In genomic region chr10:69415951-69416350, GRCh38 we compare ENCODE assay signal across 1 cellular context.
TF ChIP-seq lines count a peak whose summit lies in the region.

No MANE protein-coding gene starts in this region.

TF ChIP-seq in IMR-90, 13 proteins besides CTCF, POLR2A, EP300 and RAD21:
- TF ChIP-seq CHD1 (IDR thresholded peaks at IDR 0.05; ENCODE audit: low read depth, low read length): no peak
- TF ChIP-seq, protein P1, sequence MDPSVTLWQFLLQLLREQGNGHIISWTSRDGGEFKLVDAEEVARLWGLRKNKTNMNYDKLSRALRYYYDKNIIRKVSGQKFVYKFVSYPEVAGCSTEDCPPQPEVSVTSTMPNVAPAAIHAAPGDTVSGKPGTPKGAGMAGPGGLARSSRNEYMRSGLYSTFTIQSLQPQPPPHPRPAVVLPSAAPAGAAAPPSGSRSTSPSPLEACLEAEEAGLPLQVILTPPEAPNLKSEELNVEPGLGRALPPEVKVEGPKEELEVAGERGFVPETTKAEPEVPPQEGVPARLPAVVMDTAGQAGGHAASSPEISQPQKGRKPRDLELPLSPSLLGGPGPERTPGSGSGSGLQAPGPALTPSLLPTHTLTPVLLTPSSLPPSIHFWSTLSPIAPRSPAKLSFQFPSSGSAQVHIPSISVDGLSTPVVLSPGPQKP (IDR thresholded peaks at IDR 0.05; ENCODE audit: borderline replicate concordance, low read depth, low read length): no peak
- no peak for TF ChIP-seq RCOR1 (IDR thresholded peaks at IDR 0.05; ENCODE audit: insufficient replicate concordance, low read length)
- no peak for TF ChIP-seq MXI1 (IDR thresholded peaks at IDR 0.05; ENCODE audit: borderline replicate concordance, low read depth, low read length)
- TF ChIP-seq FOS (IDR thresholded peaks at IDR 0.05; ENCODE audit: low read depth, low read length): no peak
- TF ChIP-seq BHLHE40 (IDR thresholded peaks at IDR 0.05; ENCODE audit: low read depth, low read length): no peak
- TF ChIP-seq SMC3 (IDR thresholded peaks at IDR 0.05; ENCODE audit: low read depth, low read length): no peak
- TF ChIP-seq MAFK (IDR thresholded peaks at IDR 0.05; ENCODE audit: low read depth, low read length): no peak
- TF ChIP-seq, protein P2, sequence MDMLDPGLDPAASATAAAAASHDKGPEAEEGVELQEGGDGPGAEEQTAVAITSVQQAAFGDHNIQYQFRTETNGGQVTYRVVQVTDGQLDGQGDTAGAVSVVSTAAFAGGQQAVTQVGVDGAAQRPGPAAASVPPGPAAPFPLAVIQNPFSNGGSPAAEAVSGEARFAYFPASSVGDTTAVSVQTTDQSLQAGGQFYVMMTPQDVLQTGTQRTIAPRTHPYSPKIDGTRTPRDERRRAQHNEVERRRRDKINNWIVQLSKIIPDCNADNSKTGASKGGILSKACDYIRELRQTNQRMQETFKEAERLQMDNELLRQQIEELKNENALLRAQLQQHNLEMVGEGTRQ (IDR thresholded peaks at IDR 0.05; ENCODE audit: low read depth, low read length): no peak
- TF ChIP-seq MAZ (IDR thresholded peaks at IDR 0.05; ENCODE audit: borderline replicate concordance, low read depth, low read length): no peak
- TF ChIP-seq CEBPB (IDR thresholded peaks at IDR 0.05; ENCODE audit: low read depth, low read length): no peak
- no peak for TF ChIP-seq NFE2L2 (IDR thresholded peaks at IDR 0.05; ENCODE audit: low read depth, low read length)
